ENCODE assay signal across 9 cellular contexts in genomic region chr1:26225033-26225831, GRCh38. TPM values are rescaled to one million over a fixed set of nuclear protein-coding genes. Genes with fewer than 3 reads are reported as not detected.
A peak's percentile ranks its signal among the peaks of the same experiment; 100 is the strongest.
DNase-seq lines count a peak whose midpoint lies in the region; ATAC-seq and TF ChIP-seq lines count a peak whose summit lies in the region.
"Had no signal": no experiment of that assay in that cellular context is flagged by ENCODE, and none has a peak within 500 bp of the region (broad histone marks: within the 10 kb centered on the region; RNA-seq: fewer than 3 reads in every experiment).

No MANE protein-coding gene starts in this region.

- no peaks in the 10 kb centered on the region for H3K36me3 ChIP-seq in mesodermal cell (ENCODE audit: control insufficient read depth, insufficient read depth, low read length)

- H3K27me3 Mint-ChIP-seq in endothelial cell (ENCODE audit: unreplicated experiment), result peaks cover 4% of the 10 kb centered on the region

- H3K4me3 ChIP-seq in mesodermal cell (ENCODE audit: extremely low read depth, insufficient read depth, low read length, poor library complexity, severe bottlenecking), result peak overlapping the region; percentile 22

- ATAC-seq in HG03521 (IDR thresholded peaks at IDR 0.05; ENCODE audit: unreplicated experiment), result no peak

- no peaks in the 10 kb centered on the region for H3K9me3 ChIP-seq in mesodermal cell (ENCODE audit: control insufficient read depth, low read length)

- in situ Hi-C loops in GM13976 (cut with MboI; ENCODE audit: low sequenced_read_pairs, unreplicated experiment), result no loop called here
- in situ Hi-C loops in KBM-7 (cut with MboI; ENCODE audit: low pct_unique_long_range_greater_than_20kb, low sequenced_read_pairs), result no loop called here

- no peaks in the 10 kb centered on the region for H3K4me1 ChIP-seq in mesodermal cell (ENCODE audit: control insufficient read depth, insufficient read depth, low read length, poor library complexity, severe bottlenecking)

- no peaks in the 10 kb centered on the region for H3K9me3 Mint-ChIP-seq in endothelial cell (ENCODE audit: unreplicated experiment)

- H3K4me1 Mint-ChIP-seq in endothelial cell (ENCODE audit: unreplicated experiment), result peaks cover 7% of the 10 kb centered on the region

- TF ChIP-seq CTCF in GM13976 (IDR thresholded peaks at IDR 0.05; ENCODE audit: borderline replicate concordance, control extremely low read depth, extremely low read depth, insufficient read depth, missing control alignments), result no peak
- TF ChIP-seq CTCF in endothelial cell (IDR thresholded peaks at IDR 0.05; ENCODE audit: unreplicated experiment), result no peak

- DNase-seq in GM13976 (ENCODE audit: low spot score), result peak; percentile 62
- DNase-seq in activated T-cell treated with anti-CD3 and anti-CD28 coated beads for 1 hour (ENCODE audit: low read depth), result peak; percentile 15
- DNase-seq in endothelial cell (ENCODE audit: low spot score), result peak; percentile 70
- DNase-seq in stimulated activated CD8-positive, alpha-beta memory T cell treated with anti-CD3 and anti-CD28 coated beads, Interleukin-4, amount 100 ng/mL, for 48 hours, result peak; percentile 70
- no peak for DNase-seq in GOT3 (lab: John Stamatoyannopoulos, UW)
- no peak for DNase-seq in KBM-7

- H3K27ac ChIP-seq in mesodermal cell (ENCODE audit: low read depth, low read length, severe bottlenecking), result no peak overlapping the region
- H3K27ac ChIP-seq: KMS-11 had no signal

- no peak overlapping the region for H3K27ac Mint-ChIP-seq in endothelial cell (ENCODE audit: unreplicated experiment)

- H3K4me3 Mint-ChIP-seq in endothelial cell (ENCODE audit: unreplicated experiment), result peak overlapping the region; percentile 86

- 21 to 22% methylated on average over 47 to 50 of the region's 50 CpGs for WGBS in mesodermal cell (ENCODE audit: insufficient coverage in 2 of 2), 2 experiments

- no peaks in the 10 kb centered on the region for H3K36me3 Mint-ChIP-seq in endothelial cell (ENCODE audit: low read depth, unreplicated experiment)

RNA-seq across cellular contexts. Expression of gene CEP85, which starts 8.8 kb away (rescaled TPM):
- total RNA-seq in endothelial cell (ENCODE audit: unreplicated experiment), result 9.7 TPM
- polyA plus RNA-seq in mesodermal cell (2013, experiment 1 of 2), result 19.4 TPM
- 18.5 TPM for polyA plus RNA-seq in mesodermal cell (2013, experiment 2 of 2)

RNA-seq across cellular contexts. Expression of gene CATSPER4, which starts 34.8 kb away (rescaled TPM):
- total RNA-seq in endothelial cell (ENCODE audit: unreplicated experiment), result not detected
- not detected for polyA plus RNA-seq in mesodermal cell (2013, experiment 1 of 2)
- not detected for polyA plus RNA-seq in mesodermal cell (2013, experiment 2 of 2)

RNA-seq across cellular contexts. Expression of gene CNKSR1, which starts 47.9 kb away (rescaled TPM):
- 10.0 TPM for total RNA-seq in endothelial cell (ENCODE audit: unreplicated experiment)
- 2.5 TPM for polyA plus RNA-seq in mesodermal cell (2013, experiment 1 of 2)
- polyA plus RNA-seq in mesodermal cell (2013, experiment 2 of 2), result 3.7 TPM

RNA-seq across cellular contexts. Expression of gene ZNF593OS, which starts 53.6 kb away (rescaled TPM):
- not detected for total RNA-seq in endothelial cell (ENCODE audit: unreplicated experiment)
- not detected for polyA plus RNA-seq in mesodermal cell (2013, experiment 1 of 2)
- polyA plus RNA-seq in mesodermal cell (2013, experiment 2 of 2), result not detected

RNA-seq across cellular contexts. Expression of gene SH3BGRL3, which starts 54.7 kb away (rescaled TPM):
- total RNA-seq in endothelial cell (ENCODE audit: unreplicated experiment), result 226 TPM
- polyA plus RNA-seq in mesodermal cell (2013, experiment 1 of 2), result 398 TPM
- 334 TPM for polyA plus RNA-seq in mesodermal cell (2013, experiment 2 of 2)

Comparison
In these comparisons a context has a peak if more than half of its experiments do, and no peak if none do; other contexts are left out.
1. DNase-seq: peak in GM13976 (single experiment), activated T-cell treated with anti-CD3 and anti-CD28 coated beads for 1 hour (single experiment), endothelial cell (single experiment) and stimulated activated CD8-positive, alpha-beta memory T cell treated with anti-CD3 and anti-CD28 coated beads, Interleukin-4, amount 100 ng/mL, for 48 hours (single experiment); none in GOT3 (single experiment) and KBM-7 (single experiment).